ENCODE assay signal across 24 cellular contexts in the genomic region with DNA sequence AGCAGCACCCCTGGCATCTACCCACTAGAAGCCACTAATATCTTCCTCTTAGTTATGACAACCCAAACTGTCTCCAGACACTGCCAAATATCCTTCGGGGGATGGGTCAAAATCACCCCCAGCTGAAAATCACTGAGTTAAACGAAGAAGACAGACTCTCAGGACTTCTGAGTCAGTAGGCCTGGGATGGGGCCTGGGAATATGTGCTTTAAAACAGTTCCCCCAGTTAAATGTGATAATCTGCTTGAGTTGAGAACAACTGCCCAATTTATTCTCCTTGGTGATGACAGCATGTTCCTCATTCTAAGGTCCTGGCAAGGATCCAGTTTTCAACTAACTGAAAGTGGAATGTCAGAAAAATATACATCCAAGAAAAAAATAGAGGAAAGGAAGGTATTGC. TPM values are rescaled to one million over a fixed set of nuclear protein-coding genes. Genes with fewer than 3 reads are reported as not detected.
A peak's percentile ranks its signal among the peaks of the same experiment; 100 is the strongest.
DNase-seq lines count a peak whose midpoint lies in the region; TF ChIP-seq lines count a peak whose summit lies in the region.
"Had no signal": no experiment of that assay in that cellular context is flagged by ENCODE, and none has a peak within 500 bp of the region (broad histone marks: within the 10 kb centered on the region; RNA-seq: fewer than 3 reads in every experiment).

No MANE protein-coding gene starts in this region.

- H3K9me3 Mint-ChIP-seq in nephron progenitor cell = peaks cover 24% of the 10 kb centered on the region
- H3K9me3 Mint-ChIP-seq: activated CD4-positive, alpha-beta memory T cell treated with anti-CD3 and anti-CD28 coated beads for 36 hours; activated naive CD4-positive, alpha-beta T cell treated with anti-CD3 and anti-CD28 coated beads for 36 hours; GM23338 had no signal

- H2AFZ ChIP-seq in fibroblast of lung (ENCODE audit: low read length) (no peak overlapping the region), osteoblast (ENCODE audit: low read length) (no peak overlapping the region), neuronal stem cell (ENCODE audit: low read length) (no peak overlapping the region)
- H2AFZ ChIP-seq: GM23338 had no signal

- H4K8ac ChIP-seq in neuronal stem cell (ENCODE audit: low read depth, low read length) = no peak overlapping the region

- no peak overlapping the region for H2AK5ac ChIP-seq in neuronal stem cell (ENCODE audit: low read depth, low read length)

- H3K4me1 Mint-ChIP-seq in nephron progenitor cell = peaks cover 39% of the 10 kb centered on the region
- H3K4me1 Mint-ChIP-seq: neural crest cell had no signal

- peaks cover 3% of the 10 kb centered on the region for H3K36me3 Mint-ChIP-seq in nephron progenitor cell (ENCODE audit: low read depth)
- H3K36me3 Mint-ChIP-seq: activated CD4-positive, alpha-beta memory T cell treated with anti-CD3 and anti-CD28 coated beads for 36 hours had no signal

- H4K20me1 ChIP-seq in fibroblast of lung (ENCODE audit: control insufficient read depth, extremely low read depth, insufficient read depth, low read length) = no peaks in the 10 kb centered on the region
- no peaks in the 10 kb centered on the region for H4K20me1 ChIP-seq in osteoblast (ENCODE audit: insufficient read depth, low read length)

- H3K18ac ChIP-seq in neuronal stem cell (ENCODE audit: low read length) = no peak overlapping the region

- H2BK15ac ChIP-seq in neuronal stem cell (ENCODE audit: low read length) = no peak overlapping the region

- H3K4me3 ChIP-seq in SJSA1 = no peak overlapping the region
- no peak overlapping the region for H3K4me3 ChIP-seq in fibroblast of lung (replicated peaks in 1 of 4; ENCODE audit: control extremely low read depth in 1 of 4, insufficient read depth in 1 of 4, low read depth in 3 of 4, low read length in 4 of 4)
- H3K4me3 ChIP-seq in osteoblast (ENCODE audit: insufficient read depth, low read length) = no peak overlapping the region
- H3K4me3 ChIP-seq in neuronal stem cell (ENCODE audit: low read length in 2 of 2) = no peak overlapping the region
- H3K4me3 ChIP-seq: GM23338 had no signal

- H2BK5ac ChIP-seq in neuronal stem cell (ENCODE audit: low read length) = no peak overlapping the region

- no peak overlapping the region for H3K4ac ChIP-seq in neuronal stem cell (ENCODE audit: low read length)

- no peak overlapping the region for H3K23ac ChIP-seq in neuronal stem cell (ENCODE audit: low read depth, low read length, poor library complexity)

- TF ChIP-seq CTCF in fibroblast of lung (conservative IDR thresholded peaks at IDR 0.05 in 1 of 2, IDR thresholded peaks at IDR 0.05 in 1 of 2; ENCODE audit: low read depth in 1 of 2, low read length in 2 of 2) (no peak), nephron progenitor cell (IDR thresholded peaks at IDR 0.05) (no peak), osteoblast (IDR thresholded peaks at IDR 0.05; ENCODE audit: extremely low read depth, low read depth, low read length) (no peak)

- H2BK120ac ChIP-seq in neuronal stem cell (ENCODE audit: low read depth, low read length) = no peak overlapping the region

- no CpG with 5 or more reads among the region's 2 CpGs for WGBS in neuronal stem cell (ENCODE audit: extremely low coverage in 2 of 2, insufficient read length in 2 of 2, insufficient replicate concordance in 1 of 2), 2 donors

- H3K27ac ChIP-seq in SJSA1 = peak overlapping the region; percentile 9; the same call in 1 of the 2 replicates
- H3K27ac ChIP-seq in fibroblast of lung (ENCODE audit: insufficient read depth, low read length) = no peak overlapping the region
- H3K27ac ChIP-seq in osteoblast (ENCODE audit: low read depth, low read length) = no peak overlapping the region
- H3K27ac ChIP-seq in neuronal stem cell (replicated peaks; ENCODE audit: low read length) = no peak overlapping the region
- H3K27ac ChIP-seq: VCaP had no signal

- H3K4me1 ChIP-seq in SJSA1 (replicated peaks) (peaks cover 32% of the 10 kb centered on the region), fibroblast of lung (ENCODE audit: control insufficient read depth, extremely low read depth, insufficient read depth, low read length) (no peaks in the 10 kb centered on the region), osteoblast (ENCODE audit: insufficient read depth, low read length) (peaks cover 3% of the 10 kb centered on the region), neuronal stem cell (ENCODE audit: control insufficient read depth in 2 of 2, insufficient read depth in 1 of 2, low read depth in 1 of 2, low read length in 2 of 2) (peaks cover 0 to 4% of the 10 kb centered on the region in 2 donors)

- H3K79me1 ChIP-seq in neuronal stem cell (ENCODE audit: low read depth, low read length) = no peaks in the 10 kb centered on the region

- peaks cover 7% of the 10 kb centered on the region for H3K27me3 Mint-ChIP-seq in nephron progenitor cell (ENCODE audit: low read depth, poor library complexity)
- H3K27me3 Mint-ChIP-seq: activated CD4-positive, alpha-beta memory T cell treated with anti-CD3 and anti-CD28 coated beads for 36 hours; dendritic cell treated with granulocyte-macrophage colony-stimulating factor and Interleukin-4, amounts not matched to agents 40 ng/mL and 50 ng/mL, for 4 days had no signal

- no peak overlapping the region for H3K14ac ChIP-seq in neuronal stem cell (ENCODE audit: low read length)

- H2BK12ac ChIP-seq in neuronal stem cell (ENCODE audit: low read length) = no peak overlapping the region

- H3K27ac Mint-ChIP-seq in nephron progenitor cell = peak overlapping the region; percentile 67
- H3K27ac Mint-ChIP-seq: activated CD4-positive, alpha-beta memory T cell treated with anti-CD3 and anti-CD28 coated beads for 36 hours; activated naive CD4-positive, alpha-beta T cell treated with anti-CD3 and anti-CD28 coated beads for 36 hours; dendritic cell treated with granulocyte-macrophage colony-stimulating factor and Interleukin-4, amounts not matched to agents 40 ng/mL and 50 ng/mL, for 4 days; GM23338 had no signal

- H3K27me3 ChIP-seq in SJSA1 (replicated peaks) (no peaks in the 10 kb centered on the region), fibroblast of lung (ENCODE audit: control insufficient read depth, insufficient read depth, low read length) (no peaks in the 10 kb centered on the region), osteoblast (ENCODE audit: insufficient read depth, low read length) (no peaks in the 10 kb centered on the region), neuronal stem cell (ENCODE audit: control insufficient read depth in 3 of 3, insufficient read depth in 3 of 3, low read depth in 1 of 3, low read length in 3 of 3) (peaks cover 0 to 9% (median 0%) of the 10 kb centered on the region in 3 experiments)

- H3K36me3 ChIP-seq in SJSA1 (no peaks in the 10 kb centered on the region), fibroblast of lung (ENCODE audit: control insufficient read depth, insufficient read depth, low read length) (no peaks in the 10 kb centered on the region), osteoblast (ENCODE audit: insufficient read depth, low read length) (no peaks in the 10 kb centered on the region), neuronal stem cell (replicated peaks in 1 of 2; ENCODE audit: control insufficient read depth in 2 of 2, insufficient read depth in 2 of 2, low read length in 2 of 2) (no peaks in the 10 kb centered on the region)

- H3K79me2 ChIP-seq in fibroblast of lung (ENCODE audit: control insufficient read depth, insufficient read depth, low read length) (no peaks in the 10 kb centered on the region), osteoblast (ENCODE audit: insufficient read depth, low read length) (no peaks in the 10 kb centered on the region)

- H3K4me2 ChIP-seq in fibroblast of lung (ENCODE audit: extremely low read depth, insufficient read depth, low read length) = peak overlapping the region; percentile 25
- H3K4me2 ChIP-seq in osteoblast (ENCODE audit: insufficient read depth, low read length) = no peak overlapping the region
- no peak overlapping the region for H3K4me2 ChIP-seq in neuronal stem cell (ENCODE audit: insufficient read depth, low read length, poor library complexity, severe bottlenecking)
- H3K4me2 ChIP-seq: GM23338 had no signal

- H3K9ac ChIP-seq in fibroblast of lung (ENCODE audit: insufficient read depth, low read length) = no peak overlapping the region
- H3K9ac ChIP-seq in neuronal stem cell (ENCODE audit: low read depth, low read length, poor library complexity) = no peak overlapping the region

- H3K4me3 Mint-ChIP-seq in nephron progenitor cell = no peak overlapping the region
- H3K4me3 Mint-ChIP-seq: activated CD4-positive, alpha-beta memory T cell treated with anti-CD3 and anti-CD28 coated beads for 36 hours; activated naive CD4-positive, alpha-beta T cell treated with anti-CD3 and anti-CD28 coated beads for 36 hours; dendritic cell treated with granulocyte-macrophage colony-stimulating factor and Interleukin-4, amounts not matched to agents 40 ng/mL and 50 ng/mL, for 4 days; GM23338; neural crest cell had no signal

- no peak overlapping the region for H4K91ac ChIP-seq in neuronal stem cell (ENCODE audit: low read depth, low read length, poor library complexity)

- H3K9me3 ChIP-seq in SJSA1 (replicated peaks) = no peaks in the 10 kb centered on the region
- H3K9me3 ChIP-seq in fibroblast of lung (ENCODE audit: control insufficient read depth, insufficient read depth, low read depth, low read length) = no peaks in the 10 kb centered on the region
- no peaks in the 10 kb centered on the region for H3K9me3 ChIP-seq in osteoblast (ENCODE audit: low read depth, low read length)
- H3K9me3 ChIP-seq in neuronal stem cell (replicated peaks in 1 of 2; ENCODE audit: control insufficient read depth in 2 of 2, insufficient read depth in 1 of 2, low read depth in 1 of 2, low read length in 2 of 2) = no peaks in the 10 kb centered on the region

- peak; percentile 12 for DNase-seq in ELR (ENCODE audit: low read depth)
- DNase-seq in SJSA1 (ENCODE audit: low read depth in 1 of 2, low spot score in 2 of 2) = peak; percentile 36 to 39
- peak; percentile 44 to 76 for DNase-seq in fibroblast of lung (ENCODE audit: low read depth in 2 of 2)
- no peak for DNase-seq in nephron progenitor cell
- DNase-seq in osteoblast (ENCODE audit: insufficient read length, low spot score, missing footprints) = no peak
- no peak for DNase-seq in activated naive CD4-positive, alpha-beta T cell treated with Interleukin-2 at 50 U/mL for 16 hours
- DNase-seq in neuronal stem cell (ENCODE audit: low spot score) = no peak
- DNase-seq: activated CD4-positive, alpha-beta memory T cell treated with anti-CD3 and anti-CD28 coated beads for 36 hours; activated naive CD4-positive, alpha-beta T cell treated with anti-CD3 and anti-CD28 coated beads for 36 hours; activated T-cell treated with anti-CD3 and anti-CD28 coated beads for 4 hours; aorta; left colon; NCI-H1417 treated with DMSO at 0.1 percent for 48 hours; NCI-H524 treated with DMSO at 0.1 percent for 48 hours; Right ventricle myocardium superior; stimulated activated CD4-positive, alpha-beta T cell treated with anti-CD3 and anti-CD28 coated beads, Interleukin-12 subunit alpha, Interleukin-12 subunit beta, amount 100 ng/mL, for 4 hours; substantia nigra had no signal

RNA-seq across cellular contexts. Expression of a gene that starts 52.4 kb away (rescaled TPM):
- total RNA-seq in SJSA1 (2014; rRNA removed; shearing (Covaris generic)) = not detected in 2 replicates
- total RNA-seq in fibroblast of lung = not detected in 2 replicates
- not detected in 2 replicates for polyA plus RNA-seq in fibroblast of lung
- polyA plus RNA-seq in fibroblast of lung (2012) = not detected in 2 replicates
- polyA minus RNA-seq in fibroblast of lung (ENCODE audit: low replicate concordance) = not detected in 2 replicates
- under 0.01 TPM in 2 replicates for total RNA-seq in osteoblast
- not detected for polyA plus RNA-seq in neuronal stem cell (2013, experiment 1 of 2)
- polyA plus RNA-seq in neuronal stem cell (2013, experiment 2 of 2) = not detected
- total RNA-seq: activated CD4-positive, alpha-beta memory T cell treated with anti-CD3 and anti-CD28 coated beads for 36 hours; activated naive CD4-positive, alpha-beta T cell treated with anti-CD3 and anti-CD28 coated beads for 36 hours; aorta; glomerular endothelial cell; GM23338; left colon; neural crest cell; pulmonary artery endothelial cell; Right ventricle myocardium superior; T-helper 1 cell treated with Interleukin-12 subunit alpha and Interleukin-12 subunit beta and Interleukin-4 antibody, amounts not matched to agents 30 ng/mL and 1 ng/mL, for 36 hours had no signal
- polyA plus RNA-seq: aorta, GM23338 had no signal

Comparison
In these comparisons a context has a peak if more than half of its experiments do, and no peak if none do; other contexts are left out.
1. DNase-seq: peak in ELR (single experiment), SJSA1 (2 of 2) and fibroblast of lung (2 of 2); none in nephron progenitor cell (single experiment), osteoblast (single experiment), activated naive CD4-positive, alpha-beta T cell treated with Interleukin-2 at 50 U/mL for 16 hours (single experiment) and neuronal stem cell (single experiment).